ENCODE assay signal across 1 cellular context in the genomic region with DNA sequence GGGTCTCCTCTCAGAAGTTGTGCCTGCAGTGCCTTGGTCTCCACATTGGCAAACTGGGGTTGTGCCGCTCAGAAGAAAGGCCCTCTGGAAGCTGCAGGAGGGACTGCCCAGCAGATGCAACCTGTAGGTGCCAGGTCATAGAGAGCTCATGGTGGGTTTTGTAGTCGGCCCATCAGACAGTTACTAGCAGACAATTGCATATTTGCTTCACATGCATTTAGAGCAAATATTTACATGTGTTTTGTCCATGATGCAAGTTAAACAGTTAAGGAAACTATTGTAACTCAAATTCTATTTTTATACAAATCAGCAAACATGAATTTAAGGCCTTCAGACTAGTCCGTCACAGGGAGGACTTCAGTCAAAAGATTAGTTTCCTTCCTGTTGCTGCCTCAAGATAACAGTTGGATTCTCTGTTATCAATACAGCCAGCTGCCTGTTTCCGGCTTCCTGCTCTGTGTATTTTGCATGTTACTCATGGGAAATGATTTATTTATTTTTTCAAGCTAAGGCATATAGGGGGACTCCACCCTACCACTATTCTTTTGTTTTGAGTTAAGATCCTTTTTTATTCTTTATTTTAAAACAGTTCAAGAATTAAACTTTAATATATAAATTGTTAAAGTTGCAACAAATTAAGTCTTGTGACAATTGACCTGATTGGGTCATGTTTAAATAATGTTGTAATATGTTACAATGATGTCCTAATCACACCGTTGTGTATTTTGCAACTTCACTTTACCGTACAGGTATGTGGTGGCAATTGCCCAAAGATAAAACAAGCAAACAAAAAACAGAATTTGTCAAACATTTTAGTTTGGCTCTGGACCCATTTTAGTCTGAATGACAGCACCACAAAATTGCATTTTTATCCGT.
TF ChIP-seq lines count a peak whose summit lies in the region.

No MANE protein-coding gene starts in this region.

TF ChIP-seq in K562, 482 proteins besides CTCF, POLR2A, EP300 and RAD21 (continued from another document and continues in another):
- TF ChIP-seq NCOA6 (IDR thresholded peaks at IDR 0.05): no peak; the same call in 1 of the 2 replicates
- 0 out of 4 replicates have a peak, but pooled peaks of 1 of the 2 experiments have one; percentile 50 for TF ChIP-seq NONO (IDR thresholded peaks at IDR 0.05; ENCODE audit: low read depth in 2 of 2, low read length in 1 of 2)
- peak; percentile 90 for TF ChIP-seq ZNF584 (CRISPR knock-in tag; IDR thresholded peaks at IDR 0.05; ENCODE audit: low read depth)
- no peak for TF ChIP-seq CHCHD3 (CRISPR knock-in tag; IDR thresholded peaks at IDR 0.05)
- TF ChIP-seq NUFIP1 (IDR thresholded peaks at IDR 0.05; ENCODE audit: partially characterized antibody): no peak
- no peak for TF ChIP-seq ZBTB8A (IDR thresholded peaks at IDR 0.05; ENCODE audit: partially characterized antibody)
- TF ChIP-seq YBX1 (IDR thresholded peaks at IDR 0.05): no peak
- TF ChIP-seq, protein P1, sequence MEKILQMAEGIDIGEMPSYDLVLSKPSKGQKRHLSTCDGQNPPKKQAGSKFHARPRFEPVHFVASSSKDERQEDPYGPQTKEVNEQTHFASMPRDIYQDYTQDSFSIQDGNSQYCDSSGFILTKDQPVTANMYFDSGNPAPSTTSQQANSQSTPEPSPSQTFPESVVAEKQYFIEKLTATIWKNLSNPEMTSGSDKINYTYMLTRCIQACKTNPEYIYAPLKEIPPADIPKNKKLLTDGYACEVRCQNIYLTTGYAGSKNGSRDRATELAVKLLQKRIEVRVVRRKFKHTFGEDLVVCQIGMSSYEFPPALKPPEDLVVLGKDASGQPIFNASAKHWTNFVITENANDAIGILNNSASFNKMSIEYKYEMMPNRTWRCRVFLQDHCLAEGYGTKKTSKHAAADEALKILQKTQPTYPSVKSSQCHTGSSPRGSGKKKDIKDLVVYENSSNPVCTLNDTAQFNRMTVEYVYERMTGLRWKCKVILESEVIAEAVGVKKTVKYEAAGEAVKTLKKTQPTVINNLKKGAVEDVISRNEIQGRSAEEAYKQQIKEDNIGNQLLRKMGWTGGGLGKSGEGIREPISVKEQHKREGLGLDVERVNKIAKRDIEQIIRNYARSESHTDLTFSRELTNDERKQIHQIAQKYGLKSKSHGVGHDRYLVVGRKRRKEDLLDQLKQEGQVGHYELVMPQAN (IDR thresholded peaks at IDR 0.05; ENCODE audit: borderline replicate concordance): no peak
- TF ChIP-seq, protein P2, sequence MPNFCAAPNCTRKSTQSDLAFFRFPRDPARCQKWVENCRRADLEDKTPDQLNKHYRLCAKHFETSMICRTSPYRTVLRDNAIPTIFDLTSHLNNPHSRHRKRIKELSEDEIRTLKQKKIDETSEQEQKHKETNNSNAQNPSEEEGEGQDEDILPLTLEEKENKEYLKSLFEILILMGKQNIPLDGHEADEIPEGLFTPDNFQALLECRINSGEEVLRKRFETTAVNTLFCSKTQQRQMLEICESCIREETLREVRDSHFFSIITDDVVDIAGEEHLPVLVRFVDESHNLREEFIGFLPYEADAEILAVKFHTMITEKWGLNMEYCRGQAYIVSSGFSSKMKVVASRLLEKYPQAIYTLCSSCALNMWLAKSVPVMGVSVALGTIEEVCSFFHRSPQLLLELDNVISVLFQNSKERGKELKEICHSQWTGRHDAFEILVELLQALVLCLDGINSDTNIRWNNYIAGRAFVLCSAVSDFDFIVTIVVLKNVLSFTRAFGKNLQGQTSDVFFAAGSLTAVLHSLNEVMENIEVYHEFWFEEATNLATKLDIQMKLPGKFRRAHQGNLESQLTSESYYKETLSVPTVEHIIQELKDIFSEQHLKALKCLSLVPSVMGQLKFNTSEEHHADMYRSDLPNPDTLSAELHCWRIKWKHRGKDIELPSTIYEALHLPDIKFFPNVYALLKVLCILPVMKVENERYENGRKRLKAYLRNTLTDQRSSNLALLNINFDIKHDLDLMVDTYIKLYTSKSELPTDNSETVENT (CRISPR knock-in tag; IDR thresholded peaks at IDR 0.05): no peak
- no peak for TF ChIP-seq TCFL5 (CRISPR knock-in tag; conservative IDR thresholded peaks at IDR 0.05)
- TF ChIP-seq, protein P3, sequence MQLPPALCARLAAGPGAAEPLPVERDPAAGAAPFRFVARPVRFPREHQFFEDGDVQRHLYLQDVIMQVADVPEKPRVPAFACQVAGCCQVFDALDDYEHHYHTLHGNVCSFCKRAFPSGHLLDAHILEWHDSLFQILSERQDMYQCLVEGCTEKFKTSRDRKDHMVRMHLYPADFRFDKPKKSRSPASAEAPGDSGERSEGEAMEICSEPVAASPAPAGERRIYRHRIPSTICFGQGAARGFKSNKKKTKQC (CRISPR knock-in tag; IDR thresholded peaks at IDR 0.05): no peak
- TF ChIP-seq ZNF324 (CRISPR knock-in tag; IDR thresholded peaks at IDR 0.05): no peak
- TF ChIP-seq, protein P4, sequence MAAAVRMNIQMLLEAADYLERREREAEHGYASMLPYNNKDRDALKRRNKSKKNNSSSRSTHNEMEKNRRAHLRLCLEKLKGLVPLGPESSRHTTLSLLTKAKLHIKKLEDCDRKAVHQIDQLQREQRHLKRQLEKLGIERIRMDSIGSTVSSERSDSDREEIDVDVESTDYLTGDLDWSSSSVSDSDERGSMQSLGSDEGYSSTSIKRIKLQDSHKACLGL (CRISPR knock-in tag; IDR thresholded peaks at IDR 0.05; ENCODE audit: borderline replicate concordance, poor library complexity, severe bottlenecking): no peak
- peak; percentile 75 for TF ChIP-seq ADNP (tag; IDR thresholded peaks at IDR 0.05)
- TF ChIP-seq U2AF2 (optimal IDR thresholded peaks at IDR 0.05; ENCODE audit: low read depth, low read length): no peak
- peak; percentile 98 to 99 for TF ChIP-seq KDM1A (IDR thresholded peaks at IDR 0.05)
- TF ChIP-seq, protein P5, sequence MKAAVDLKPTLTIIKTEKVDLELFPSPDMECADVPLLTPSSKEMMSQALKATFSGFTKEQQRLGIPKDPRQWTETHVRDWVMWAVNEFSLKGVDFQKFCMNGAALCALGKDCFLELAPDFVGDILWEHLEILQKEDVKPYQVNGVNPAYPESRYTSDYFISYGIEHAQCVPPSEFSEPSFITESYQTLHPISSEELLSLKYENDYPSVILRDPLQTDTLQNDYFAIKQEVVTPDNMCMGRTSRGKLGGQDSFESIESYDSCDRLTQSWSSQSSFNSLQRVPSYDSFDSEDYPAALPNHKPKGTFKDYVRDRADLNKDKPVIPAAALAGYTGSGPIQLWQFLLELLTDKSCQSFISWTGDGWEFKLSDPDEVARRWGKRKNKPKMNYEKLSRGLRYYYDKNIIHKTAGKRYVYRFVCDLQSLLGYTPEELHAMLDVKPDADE (conservative IDR thresholded peaks at IDR 0.05; ENCODE audit: control insufficient read depth, low read depth, low read length): 0 out of 2 replicates have a peak, but pooled peaks have one; percentile 49
- TF ChIP-seq EP400 (IDR thresholded peaks at IDR 0.05): peak; percentile 78
- TF ChIP-seq CC2D1A (IDR thresholded peaks at IDR 0.05): peak; percentile 96
- TF ChIP-seq ZNF644 (tag; IDR thresholded peaks at IDR 0.05; ENCODE audit: low read depth): no peak; the same call in 1 of the 2 replicates
- TF ChIP-seq, protein P6, sequence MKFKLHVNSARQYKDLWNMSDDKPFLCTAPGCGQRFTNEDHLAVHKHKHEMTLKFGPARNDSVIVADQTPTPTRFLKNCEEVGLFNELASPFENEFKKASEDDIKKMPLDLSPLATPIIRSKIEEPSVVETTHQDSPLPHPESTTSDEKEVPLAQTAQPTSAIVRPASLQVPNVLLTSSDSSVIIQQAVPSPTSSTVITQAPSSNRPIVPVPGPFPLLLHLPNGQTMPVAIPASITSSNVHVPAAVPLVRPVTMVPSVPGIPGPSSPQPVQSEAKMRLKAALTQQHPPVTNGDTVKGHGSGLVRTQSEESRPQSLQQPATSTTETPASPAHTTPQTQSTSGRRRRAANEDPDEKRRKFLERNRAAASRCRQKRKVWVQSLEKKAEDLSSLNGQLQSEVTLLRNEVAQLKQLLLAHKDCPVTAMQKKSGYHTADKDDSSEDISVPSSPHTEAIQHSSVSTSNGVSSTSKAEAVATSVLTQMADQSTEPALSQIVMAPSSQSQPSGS (CRISPR knock-in tag; IDR thresholded peaks at IDR 0.05): no peak
- TF ChIP-seq, protein P7, sequence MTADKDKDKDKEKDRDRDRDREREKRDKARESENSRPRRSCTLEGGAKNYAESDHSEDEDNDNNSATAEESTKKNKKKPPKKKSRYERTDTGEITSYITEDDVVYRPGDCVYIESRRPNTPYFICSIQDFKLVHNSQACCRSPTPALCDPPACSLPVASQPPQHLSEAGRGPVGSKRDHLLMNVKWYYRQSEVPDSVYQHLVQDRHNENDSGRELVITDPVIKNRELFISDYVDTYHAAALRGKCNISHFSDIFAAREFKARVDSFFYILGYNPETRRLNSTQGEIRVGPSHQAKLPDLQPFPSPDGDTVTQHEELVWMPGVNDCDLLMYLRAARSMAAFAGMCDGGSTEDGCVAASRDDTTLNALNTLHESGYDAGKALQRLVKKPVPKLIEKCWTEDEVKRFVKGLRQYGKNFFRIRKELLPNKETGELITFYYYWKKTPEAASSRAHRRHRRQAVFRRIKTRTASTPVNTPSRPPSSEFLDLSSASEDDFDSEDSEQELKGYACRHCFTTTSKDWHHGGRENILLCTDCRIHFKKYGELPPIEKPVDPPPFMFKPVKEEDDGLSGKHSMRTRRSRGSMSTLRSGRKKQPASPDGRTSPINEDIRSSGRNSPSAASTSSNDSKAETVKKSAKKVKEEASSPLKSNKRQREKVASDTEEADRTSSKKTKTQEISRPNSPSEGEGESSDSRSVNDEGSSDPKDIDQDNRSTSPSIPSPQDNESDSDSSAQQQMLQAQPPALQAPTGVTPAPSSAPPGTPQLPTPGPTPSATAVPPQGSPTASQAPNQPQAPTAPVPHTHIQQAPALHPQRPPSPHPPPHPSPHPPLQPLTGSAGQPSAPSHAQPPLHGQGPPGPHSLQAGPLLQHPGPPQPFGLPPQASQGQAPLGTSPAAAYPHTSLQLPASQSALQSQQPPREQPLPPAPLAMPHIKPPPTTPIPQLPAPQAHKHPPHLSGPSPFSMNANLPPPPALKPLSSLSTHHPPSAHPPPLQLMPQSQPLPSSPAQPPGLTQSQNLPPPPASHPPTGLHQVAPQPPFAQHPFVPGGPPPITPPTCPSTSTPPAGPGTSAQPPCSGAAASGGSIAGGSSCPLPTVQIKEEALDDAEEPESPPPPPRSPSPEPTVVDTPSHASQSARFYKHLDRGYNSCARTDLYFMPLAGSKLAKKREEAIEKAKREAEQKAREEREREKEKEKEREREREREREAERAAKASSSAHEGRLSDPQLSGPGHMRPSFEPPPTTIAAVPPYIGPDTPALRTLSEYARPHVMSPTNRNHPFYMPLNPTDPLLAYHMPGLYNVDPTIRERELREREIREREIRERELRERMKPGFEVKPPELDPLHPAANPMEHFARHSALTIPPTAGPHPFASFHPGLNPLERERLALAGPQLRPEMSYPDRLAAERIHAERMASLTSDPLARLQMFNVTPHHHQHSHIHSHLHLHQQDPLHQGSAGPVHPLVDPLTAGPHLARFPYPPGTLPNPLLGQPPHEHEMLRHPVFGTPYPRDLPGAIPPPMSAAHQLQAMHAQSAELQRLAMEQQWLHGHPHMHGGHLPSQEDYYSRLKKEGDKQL (CRISPR knock-in tag; IDR thresholded peaks at IDR 0.05; ENCODE audit: borderline replicate concordance): no peak
- TF ChIP-seq KHSRP (IDR thresholded peaks at IDR 0.05): peak; percentile 91
- TF ChIP-seq, protein P8, sequence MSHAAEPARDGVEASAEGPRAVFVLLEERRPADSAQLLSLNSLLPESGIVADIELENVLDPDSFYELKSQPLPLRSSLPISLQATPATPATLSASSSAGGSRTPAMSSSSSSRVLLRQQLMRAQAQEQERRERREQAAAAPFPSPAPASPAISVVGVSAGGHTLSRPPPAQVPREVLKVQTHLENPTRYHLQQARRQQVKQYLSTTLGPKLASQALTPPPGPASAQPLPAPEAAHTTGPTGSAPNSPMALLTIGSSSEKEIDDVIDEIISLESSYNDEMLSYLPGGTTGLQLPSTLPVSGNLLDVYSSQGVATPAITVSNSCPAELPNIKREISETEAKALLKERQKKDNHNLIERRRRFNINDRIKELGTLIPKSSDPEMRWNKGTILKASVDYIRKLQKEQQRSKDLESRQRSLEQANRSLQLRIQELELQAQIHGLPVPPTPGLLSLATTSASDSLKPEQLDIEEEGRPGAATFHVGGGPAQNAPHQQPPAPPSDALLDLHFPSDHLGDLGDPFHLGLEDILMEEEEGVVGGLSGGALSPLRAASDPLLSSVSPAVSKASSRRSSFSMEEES (CRISPR knock-in tag; IDR thresholded peaks at IDR 0.05): no peak
- peak in 1 of 2 experiments; percentile 86; a peak in 2 of 3 replicates for TF ChIP-seq CBX3 (IDR thresholded peaks at IDR 0.05; ENCODE audit: borderline replicate concordance in 1 of 2, low read length in 2 of 2)
- TF ChIP-seq, protein P9, sequence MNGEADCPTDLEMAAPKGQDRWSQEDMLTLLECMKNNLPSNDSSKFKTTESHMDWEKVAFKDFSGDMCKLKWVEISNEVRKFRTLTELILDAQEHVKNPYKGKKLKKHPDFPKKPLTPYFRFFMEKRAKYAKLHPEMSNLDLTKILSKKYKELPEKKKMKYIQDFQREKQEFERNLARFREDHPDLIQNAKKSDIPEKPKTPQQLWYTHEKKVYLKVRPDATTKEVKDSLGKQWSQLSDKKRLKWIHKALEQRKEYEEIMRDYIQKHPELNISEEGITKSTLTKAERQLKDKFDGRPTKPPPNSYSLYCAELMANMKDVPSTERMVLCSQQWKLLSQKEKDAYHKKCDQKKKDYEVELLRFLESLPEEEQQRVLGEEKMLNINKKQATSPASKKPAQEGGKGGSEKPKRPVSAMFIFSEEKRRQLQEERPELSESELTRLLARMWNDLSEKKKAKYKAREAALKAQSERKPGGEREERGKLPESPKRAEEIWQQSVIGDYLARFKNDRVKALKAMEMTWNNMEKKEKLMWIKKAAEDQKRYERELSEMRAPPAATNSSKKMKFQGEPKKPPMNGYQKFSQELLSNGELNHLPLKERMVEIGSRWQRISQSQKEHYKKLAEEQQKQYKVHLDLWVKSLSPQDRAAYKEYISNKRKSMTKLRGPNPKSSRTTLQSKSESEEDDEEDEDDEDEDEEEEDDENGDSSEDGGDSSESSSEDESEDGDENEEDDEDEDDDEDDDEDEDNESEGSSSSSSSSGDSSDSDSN (IDR thresholded peaks at IDR 0.05; ENCODE audit: borderline replicate concordance in 1 of 2, low read depth in 2 of 2, low read length in 2 of 2): no peak
- no peak for TF ChIP-seq CBX1 (IDR thresholded peaks at IDR 0.05; ENCODE audit: low read depth)
- TF ChIP-seq SUPT5H (IDR thresholded peaks at IDR 0.05): no peak
- TF ChIP-seq, protein P10, sequence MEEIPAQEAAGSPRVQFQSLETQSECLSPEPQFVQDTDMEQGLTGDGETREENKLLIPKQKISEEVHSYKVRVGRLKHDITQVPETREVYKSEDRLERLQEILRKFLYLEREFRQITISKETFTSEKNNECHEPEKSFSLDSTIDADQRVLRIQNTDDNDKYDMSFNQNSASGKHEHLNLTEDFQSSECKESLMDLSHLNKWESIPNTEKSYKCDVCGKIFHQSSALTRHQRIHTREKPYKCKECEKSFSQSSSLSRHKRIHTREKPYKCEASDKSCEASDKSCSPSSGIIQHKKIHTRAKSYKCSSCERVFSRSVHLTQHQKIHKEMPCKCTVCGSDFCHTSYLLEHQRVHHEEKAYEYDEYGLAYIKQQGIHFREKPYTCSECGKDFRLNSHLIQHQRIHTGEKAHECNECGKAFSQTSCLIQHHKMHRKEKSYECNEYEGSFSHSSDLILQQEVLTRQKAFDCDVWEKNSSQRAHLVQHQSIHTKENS (CRISPR knock-in tag; IDR thresholded peaks at IDR 0.05): no peak
- no peak for TF ChIP-seq KAT2B (IDR thresholded peaks at IDR 0.05; ENCODE audit: low read depth, low read length)
- TF ChIP-seq ZNF263 (CRISPR knock-in tag; IDR thresholded peaks at IDR 0.05; ENCODE audit: borderline replicate concordance): peak; percentile 90
